11 cellular contexts compared by ENCODE assay signal in genomic region chr10:109892087-109892486, GRCh38. TPM values are rescaled to one million over a fixed set of nuclear protein-coding genes. Genes with fewer than 3 reads are reported as not detected.
A peak's percentile ranks its signal among the peaks of the same experiment; 100 is the strongest.
DNase-seq lines count a peak whose midpoint lies in the region; ATAC-seq and TF ChIP-seq lines count a peak whose summit lies in the region.
"Had no signal": no experiment of that assay in that cellular context is flagged by ENCODE, and none has a peak within 500 bp of the region (broad histone marks: within the 10 kb centered on the region; RNA-seq: fewer than 3 reads in every experiment).

No MANE protein-coding gene starts in this region.

- DNase-seq in T-helper 1 cell (no peak), T-helper 17 cell (no peak), chondrocyte (ENCODE audit: low spot score) (no peak), SKM-1 (lab: John Stamatoyannopoulos, UW; ENCODE audit: unreplicated experiment) (no peak), left colon (no peak)
- no peak for DNase-seq in activated effector memory CD4-positive, alpha-beta T cell treated with anti-CD3 and anti-CD28 coated beads, Interleukin-2, amount 50 U/mL, for 16 hours
- DNase-seq: 8988T, Caco-2, NCI-H1436 had no signal

- H3K27ac Mint-ChIP-seq in T-helper 1 cell treated with Interleukin-12 subunit alpha and Interleukin-12 subunit beta and Interleukin-4 antibody, amounts not matched to agents 30 μg/mL and 1 μg/mL, for 36 hours = peak overlapping the region; percentile 41
- H3K27ac Mint-ChIP-seq in T-helper 17 cell = peak overlapping the region; percentile 57
- H3K27ac Mint-ChIP-seq in chondrocyte (ENCODE audit: unreplicated experiment) = peak overlapping the region; percentile 29

- H3K4me3 Mint-ChIP-seq in T-helper 1 cell treated with Interleukin-12 subunit alpha and Interleukin-12 subunit beta and Interleukin-4 antibody, amounts not matched to agents 30 μg/mL and 1 μg/mL, for 36 hours = no peak overlapping the region
- H3K4me3 Mint-ChIP-seq in T-helper 17 cell (no peak overlapping the region), chondrocyte (ENCODE audit: unreplicated experiment) (no peak overlapping the region)

- peak overlapping the region in 16 of 21 experiments; percentile 14 to 72 (median 46) for H3K27ac ChIP-seq in skin epidermis

- H3K9me3 Mint-ChIP-seq in T-helper 1 cell treated with Interleukin-12 subunit alpha and Interleukin-12 subunit beta and Interleukin-4 antibody, amounts not matched to agents 30 μg/mL and 1 μg/mL, for 36 hours = no peaks in the 10 kb centered on the region
- H3K9me3 Mint-ChIP-seq in chondrocyte (ENCODE audit: low read depth) = no peaks in the 10 kb centered on the region

- no peak overlapping the region for H3K4me3 ChIP-seq in skin epidermis

- no peak for TF ChIP-seq CTCF in chondrocyte (IDR thresholded peaks at IDR 0.05)

- no peak for ATAC-seq in T-helper 17 cell
- no peak for ATAC-seq in left colon

- H3K4me1 Mint-ChIP-seq in T-helper 1 cell treated with Interleukin-12 subunit alpha and Interleukin-12 subunit beta and Interleukin-4 antibody, amounts not matched to agents 30 μg/mL and 1 μg/mL, for 36 hours (ENCODE audit: low read depth) = peaks cover 23% of the 10 kb centered on the region
- H3K4me1 Mint-ChIP-seq in T-helper 17 cell = peaks cover 36% of the 10 kb centered on the region
- peaks cover 88% of the 10 kb centered on the region for H3K4me1 Mint-ChIP-seq in chondrocyte (ENCODE audit: low read depth)

- no peaks in the 10 kb centered on the region for H3K9me3 ChIP-seq in T-helper 17 cell (ENCODE audit: control insufficient read depth, low read length, poor library complexity, severe bottlenecking)
- H3K9me3 ChIP-seq: Caco-2 had no signal

- H3K36me3 Mint-ChIP-seq in T-helper 1 cell treated with Interleukin-12 subunit alpha and Interleukin-12 subunit beta and Interleukin-4 antibody, amounts not matched to agents 30 μg/mL and 1 μg/mL, for 36 hours (ENCODE audit: low read depth) = peaks cover 29% of the 10 kb centered on the region
- H3K36me3 Mint-ChIP-seq in T-helper 17 cell (ENCODE audit: low read depth) = no peaks in the 10 kb centered on the region
- peaks cover 17% of the 10 kb centered on the region for H3K36me3 Mint-ChIP-seq in chondrocyte (ENCODE audit: low read depth)

- intact Hi-C loops in left colon (cut with DNase I, micrococcal nuclease) = no loop called here

- no peaks in the 10 kb centered on the region for H3K27me3 Mint-ChIP-seq in T-helper 1 cell treated with Interleukin-12 subunit alpha and Interleukin-12 subunit beta and Interleukin-4 antibody, amounts not matched to agents 30 μg/mL and 1 μg/mL, for 36 hours (ENCODE audit: low read depth)
- H3K27me3 Mint-ChIP-seq in T-helper 17 cell = no peaks in the 10 kb centered on the region
- H3K27me3 Mint-ChIP-seq in chondrocyte (ENCODE audit: low read depth) = no peaks in the 10 kb centered on the region

RNA-seq across cellular contexts. Expression of gene XPNPEP1, which starts 31.2 kb away (rescaled TPM):
- total RNA-seq in T-helper 17 cell (10 to 100 TPM; 76.4 to 81.6 TPM), chondrocyte (79.8 to 95.7 TPM (median 80.6 TPM) in 3 replicates), left colon (100 to 1,000 TPM in 1 of 2 donors, 10 to 100 TPM in 1; 77.5 to 115 TPM)
